In the genomic region with DNA sequence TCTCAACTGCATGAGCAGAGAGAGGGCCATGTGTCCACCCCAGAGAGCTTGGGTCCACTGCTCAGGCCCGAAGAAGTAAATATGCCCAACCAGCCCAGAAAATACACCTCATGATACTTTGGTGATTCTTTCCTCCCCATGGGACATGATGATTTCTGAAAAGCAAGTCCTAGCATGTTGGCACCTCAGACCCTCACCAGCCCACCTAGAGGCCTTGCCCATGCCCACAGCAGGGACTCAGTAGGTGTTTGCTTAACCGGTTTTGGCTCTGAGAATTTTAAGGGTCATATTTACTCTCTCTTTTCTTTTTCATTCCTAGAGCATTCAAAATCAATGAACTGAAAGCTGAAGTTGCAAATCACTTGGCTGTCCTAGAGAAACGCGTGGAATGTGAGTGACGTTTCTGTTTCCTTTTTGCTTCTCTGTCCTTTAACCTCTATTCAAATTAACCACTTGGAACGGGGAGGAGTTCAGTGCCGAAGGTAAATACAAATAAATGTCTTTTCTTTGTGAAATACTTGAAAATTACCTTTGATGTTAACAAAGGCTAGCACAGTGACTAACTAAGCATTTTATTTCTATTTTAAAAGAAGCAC, we compare ENCODE assay signal across 1 cellular context.
TF ChIP-seq lines count a peak whose summit lies in the region.

No MANE protein-coding gene starts in this region.

TF ChIP-seq in WTC11, 78 proteins besides CTCF, POLR2A, EP300 and RAD21 (continued from another document):
- TF ChIP-seq, protein P1, sequence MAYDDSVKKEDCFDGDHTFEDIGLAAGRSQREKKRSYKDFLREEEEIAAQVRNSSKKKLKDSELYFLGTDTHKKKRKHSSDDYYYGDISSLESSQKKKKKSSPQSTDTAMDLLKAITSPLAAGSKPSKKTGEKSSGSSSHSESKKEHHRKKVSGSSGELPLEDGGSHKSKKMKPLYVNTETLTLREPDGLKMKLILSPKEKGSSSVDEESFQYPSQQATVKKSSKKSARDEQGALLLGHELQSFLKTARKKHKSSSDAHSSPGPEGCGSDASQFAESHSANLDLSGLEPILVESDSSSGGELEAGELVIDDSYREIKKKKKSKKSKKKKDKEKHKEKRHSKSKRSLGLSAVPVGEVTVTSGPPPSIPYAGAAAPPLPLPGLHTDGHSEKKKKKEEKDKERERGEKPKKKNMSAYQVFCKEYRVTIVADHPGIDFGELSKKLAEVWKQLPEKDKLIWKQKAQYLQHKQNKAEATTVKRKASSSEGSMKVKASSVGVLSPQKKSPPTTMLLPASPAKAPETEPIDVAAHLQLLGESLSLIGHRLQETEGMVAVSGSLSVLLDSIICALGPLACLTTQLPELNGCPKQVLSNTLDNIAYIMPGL (CRISPR knock-in tag; IDR thresholded peaks at IDR 0.05): no peak
- TF ChIP-seq ZNF232 (CRISPR knock-in tag; IDR thresholded peaks at IDR 0.05): no peak
- TF ChIP-seq, protein P2, sequence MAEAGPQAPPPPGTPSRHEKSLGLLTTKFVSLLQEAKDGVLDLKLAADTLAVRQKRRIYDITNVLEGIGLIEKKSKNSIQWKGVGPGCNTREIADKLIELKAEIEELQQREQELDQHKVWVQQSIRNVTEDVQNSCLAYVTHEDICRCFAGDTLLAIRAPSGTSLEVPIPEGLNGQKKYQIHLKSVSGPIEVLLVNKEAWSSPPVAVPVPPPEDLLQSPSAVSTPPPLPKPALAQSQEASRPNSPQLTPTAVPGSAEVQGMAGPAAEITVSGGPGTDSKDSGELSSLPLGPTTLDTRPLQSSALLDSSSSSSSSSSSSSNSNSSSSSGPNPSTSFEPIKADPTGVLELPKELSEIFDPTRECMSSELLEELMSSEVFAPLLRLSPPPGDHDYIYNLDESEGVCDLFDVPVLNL (CRISPR knock-in tag; IDR thresholded peaks at IDR 0.05; ENCODE audit: borderline replicate concordance, low read depth): no peak
- TF ChIP-seq, protein P3, sequence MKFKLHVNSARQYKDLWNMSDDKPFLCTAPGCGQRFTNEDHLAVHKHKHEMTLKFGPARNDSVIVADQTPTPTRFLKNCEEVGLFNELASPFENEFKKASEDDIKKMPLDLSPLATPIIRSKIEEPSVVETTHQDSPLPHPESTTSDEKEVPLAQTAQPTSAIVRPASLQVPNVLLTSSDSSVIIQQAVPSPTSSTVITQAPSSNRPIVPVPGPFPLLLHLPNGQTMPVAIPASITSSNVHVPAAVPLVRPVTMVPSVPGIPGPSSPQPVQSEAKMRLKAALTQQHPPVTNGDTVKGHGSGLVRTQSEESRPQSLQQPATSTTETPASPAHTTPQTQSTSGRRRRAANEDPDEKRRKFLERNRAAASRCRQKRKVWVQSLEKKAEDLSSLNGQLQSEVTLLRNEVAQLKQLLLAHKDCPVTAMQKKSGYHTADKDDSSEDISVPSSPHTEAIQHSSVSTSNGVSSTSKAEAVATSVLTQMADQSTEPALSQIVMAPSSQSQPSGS (CRISPR knock-in tag; IDR thresholded peaks at IDR 0.05; ENCODE audit: borderline replicate concordance, low read depth): no peak
